27 cellular contexts compared by ENCODE assay signal in genomic region chr18:59428018-59428417, GRCh38.
"Had no signal": no experiment of that assay in that cellular context is flagged by ENCODE, and none has a peak within 500 bp of the region (broad histone marks: within the 10 kb centered on the region; RNA-seq: fewer than 3 reads in every experiment).

No MANE protein-coding gene starts in this region.

- H3K9me3 ChIP-seq: ascending aorta, body of pancreas, SJSA1 had no signal

- H3K36me3 ChIP-seq: ascending aorta, SJSA1 had no signal

- ATAC-seq: activated CD8-positive, alpha-beta memory T cell treated with anti-CD3 and anti-CD28 coated beads, Interleukin-2, amount 10 ng/mL, durations not matched to agents 7 days and 5 days; body of pancreas; Panc1; SK-N-SH treated with all-trans-retinoic acid at 6 μM for 48 hours had no signal

- H3K4me1 ChIP-seq: ascending aorta, body of pancreas, SJSA1 had no signal

- H3K27ac ChIP-seq: ascending aorta, body of pancreas, KMS-11, SJSA1 had no signal

- DNase-seq: activated B cell treated with CpG ODN at 0.5 μM for 24 hours; activated CD4-positive, alpha-beta T cell treated with anti-CD3 and anti-CD28 coated beads for 1 hour; activated CD4-positive, alpha-beta T cell treated with anti-CD3 and anti-CD28 coated beads, Interleukin-2, amount 10 ng/mL, durations not matched to agents 24 days and 14 days; activated CD4-positive, alpha-beta T cell treated with anti-CD3 and anti-CD28 coated beads, Interleukin-2, amount 50 U/mL, for 48 hours; activated CD8-positive, alpha-beta memory T cell treated with anti-CD3 and anti-CD28 coated beads, Interleukin-2, amount 10 ng/mL, durations not matched to agents 7 days and 5 days; activated effector memory CD4-positive, alpha-beta T cell treated with Interleukin-2 at 50 U/mL for 16 hours; activated naive CD4-positive, alpha-beta T cell; activated T-cell treated with anti-CD3 and anti-CD28 coated beads, Interleukin-2, amount 50 U/mL, for 24 hours; body of pancreas; NCI-H1092; NCI-H1417; NCI-H1930; NCI-H2171 treated with DMSO at 0.1 percent for 48 hours; NCI-H226; NCI-H526; NCI-H82; NK-92 treated with Interleukin-12 subunit alpha and Interleukin-12 subunit beta, amount 100 ng/mL, for 24 hours; OCI-M1; RPMI8226; SHP77; T-helper 2 cell; T1000 had no signal

- H3K27me3 ChIP-seq: ascending aorta, body of pancreas had no signal

- H3K4me3 ChIP-seq: ascending aorta, body of pancreas, SJSA1 had no signal
